ENCODE assay signal across 40 cellular contexts in genomic region chr16:1117926-1118325, GRCh38. TPM values are rescaled to one million over a fixed set of nuclear protein-coding genes. Genes with fewer than 3 reads are reported as not detected.
"Had no signal": no experiment of that assay in that cellular context is flagged by ENCODE, and none has a peak within 500 bp of the region (broad histone marks: within the 10 kb centered on the region; RNA-seq: fewer than 3 reads in every experiment).

No MANE protein-coding gene starts in this region.

- H3K9me3 Mint-ChIP-seq: activated CD4-positive, alpha-beta memory T cell treated with anti-CD3 and anti-CD28 coated beads, Interleukin-2, amount 10 ng/mL, durations not matched to agents 7 days and 5 days; activated CD4-positive, alpha-beta T cell treated with anti-CD3 and anti-CD28 coated beads, Interleukin-2, amount 10 ng/mL, durations not matched to agents 7 days and 5 days; activated naive CD4-positive, alpha-beta T cell treated with anti-CD3 and anti-CD28 coated beads, Interleukin-2, amount 10 ng/mL, durations not matched to agents 7 days and 5 days; activated naive CD4-positive, alpha-beta T cell treated with anti-CD3 and anti-CD28 coated beads, Interleukin-2, amount 50 U/mL, for 24 hours; activated naive CD8-positive, alpha-beta T cell treated with anti-CD3 and anti-CD28 coated beads, Interleukin-2, amount 10 ng/mL, durations not matched to agents 7 days and 5 days; activated naive CD8-positive, alpha-beta T cell treated with anti-CD3 and anti-CD28 coated beads, Interleukin-2, amount 50 U/mL, for 24 hours; activated T-cell treated with anti-CD3 and anti-CD28 coated beads, Interleukin-2, amount 50 U/mL, for 24 hours; activated T-helper 2 cell treated with anti-CD3 and anti-CD28 coated beads, Interferon-gamma antibody, Interleukin-2, Interleukin-4, amounts not matched to agents 10 μg/mL and 5 μg/mL and 100 μg/mL, durations not matched to agents 14 hours and 24 hours and 36 hours; T-helper 1 cell treated with Interleukin-12 subunit alpha and Interleukin-12 subunit beta and Interleukin-4 antibody, amounts not matched to agents 30 μg/mL and 1 μg/mL, for 36 hours; T-helper 2 cell treated with Interferon-gamma antibody and Interleukin-4, amounts not matched to agents 5 μg/mL and 100 μg/mL, for 36 hours; WTC11 had no signal

- H3K27ac ChIP-seq: body of pancreas, brain microvascular endothelial cell, breast epithelium, VCaP had no signal

- H3K4me3 ChIP-seq: body of pancreas, breast epithelium had no signal

- ATAC-seq: activated CD4-positive, alpha-beta T cell treated with anti-CD3 and anti-CD28 coated beads for 36 hours; activated CD4-positive, CD25-positive, alpha-beta regulatory T cell treated with anti-CD3 and anti-CD28 coated beads, Interleukin-2, amount 50 U/mL, for 24 hours; activated CD8-positive, alpha-beta memory T cell treated with anti-CD3 and anti-CD28 coated beads, Interleukin-2, amount 10 ng/mL, durations not matched to agents 7 days and 5 days; activated CD8-positive, alpha-beta T cell treated with anti-CD3 and anti-CD28 coated beads, Interleukin-2, amount 10 ng/mL, durations not matched to agents 7 days and 5 days; activated naive CD8-positive, alpha-beta T cell treated with anti-CD3 and anti-CD28 coated beads, Interleukin-2, amount 50 U/mL, for 24 hours; body of pancreas; WTC11 had no signal

- H3K36me3 ChIP-seq: brain microvascular endothelial cell, breast epithelium had no signal

- DNase-seq: activated CD4-positive, alpha-beta memory T cell treated with anti-CD3 and anti-CD28 coated beads, Interleukin-2, amount 10 ng/mL, durations not matched to agents 7 days and 5 days; activated CD4-positive, alpha-beta T cell treated with anti-CD3 and anti-CD28 coated beads for 1 hour; activated CD4-positive, alpha-beta T cell treated with anti-CD3 and anti-CD28 coated beads for 36 hours; activated CD4-positive, alpha-beta T cell treated with anti-CD3 and anti-CD28 coated beads for 48 hours; activated CD4-positive, alpha-beta T cell treated with anti-CD3 and anti-CD28 coated beads, Interleukin-2, amount 10 ng/mL, durations not matched to agents 7 days and 5 days; activated CD4-positive, alpha-beta T cell treated with anti-CD3 and anti-CD28 coated beads, Interleukin-2, amount 50 U/mL, for 48 hours; activated CD4-positive, CD25-positive, alpha-beta regulatory T cell; activated CD8-positive, alpha-beta memory T cell treated with anti-CD3 and anti-CD28 coated beads for 24 hours; activated CD8-positive, alpha-beta memory T cell treated with anti-CD3 and anti-CD28 coated beads, Interleukin-2, amount 10 ng/mL, durations not matched to agents 7 days and 5 days; activated CD8-positive, alpha-beta memory T cell treated with anti-CD3 and anti-CD28 coated beads, Interleukin-2, amount 50 U/mL, for 48 hours; activated CD8-positive, alpha-beta T cell treated with anti-CD3 and anti-CD28 coated beads, Interleukin-2, amount 10 ng/mL, durations not matched to agents 7 days and 5 days; activated effector memory CD4-positive, alpha-beta T cell treated with Interleukin-2 at 50 U/mL for 16 hours; activated gamma-delta T cell; activated naive CD4-positive, alpha-beta T cell treated with anti-CD3 and anti-CD28 coated beads, Interleukin-2, amount 10 ng/mL, durations not matched to agents 7 days and 5 days; activated naive CD4-positive, alpha-beta T cell treated with Interleukin-2 at 50 U/mL for 16 hours; activated naive CD8-positive, alpha-beta T cell treated with anti-CD3 and anti-CD28 coated beads, Interleukin-2, amount 10 ng/mL, durations not matched to agents 7 days and 5 days; activated naive CD8-positive, alpha-beta T cell treated with anti-CD3 and anti-CD28 coated beads, Interleukin-2, amount 50 U/mL, for 24 hours; activated T-cell treated with anti-CD3 and anti-CD28 coated beads, Interleukin-2, amount 50 U/mL, for 24 hours; activated T-cell treated with anti-CD3 and anti-CD28 coated beads, Interleukin-2, amount 50 U/mL, for 48 hours; amygdala; anterior cingulate cortex; body of pancreas; brain microvascular endothelial cell; central memory CD4-positive, alpha-beta T cell; T-helper 1 cell; T-helper 2 cell; T-helper 9 cell had no signal

- H3K27ac Mint-ChIP-seq: activated CD4-positive, alpha-beta memory T cell treated with anti-CD3 and anti-CD28 coated beads, Interleukin-2, amount 10 ng/mL, durations not matched to agents 7 days and 5 days; activated CD4-positive, alpha-beta T cell treated with anti-CD3 and anti-CD28 coated beads for 36 hours; activated CD4-positive, alpha-beta T cell treated with anti-CD3 and anti-CD28 coated beads, Interleukin-2, amount 10 ng/mL, durations not matched to agents 7 days and 5 days; activated CD8-positive, alpha-beta memory T cell treated with anti-CD3 and anti-CD28 coated beads, Interleukin-2, amount 10 ng/mL, durations not matched to agents 7 days and 5 days; activated CD8-positive, alpha-beta T cell treated with anti-CD3 and anti-CD28 coated beads, Interleukin-2, amount 10 ng/mL, durations not matched to agents 7 days and 5 days; activated naive CD4-positive, alpha-beta T cell treated with anti-CD3 and anti-CD28 coated beads, Interleukin-2, amount 10 ng/mL, durations not matched to agents 7 days and 5 days; activated naive CD4-positive, alpha-beta T cell treated with anti-CD3 and anti-CD28 coated beads, Interleukin-2, amount 50 U/mL, for 24 hours; activated naive CD8-positive, alpha-beta T cell; activated naive CD8-positive, alpha-beta T cell treated with anti-CD3 and anti-CD28 coated beads, Interleukin-2, amount 10 ng/mL, durations not matched to agents 7 days and 5 days; activated naive CD8-positive, alpha-beta T cell treated with anti-CD3 and anti-CD28 coated beads, Interleukin-2, amount 50 U/mL, for 24 hours; activated T-cell treated with anti-CD3 and anti-CD28 coated beads, Interleukin-2, amount 50 U/mL, for 24 hours; activated T-helper 2 cell treated with anti-CD3 and anti-CD28 coated beads, Interferon-gamma antibody, Interleukin-2, Interleukin-4, amounts not matched to agents 10 μg/mL and 5 μg/mL and 100 μg/mL, durations not matched to agents 14 hours and 24 hours and 36 hours; T-helper 1 cell treated with Interleukin-12 subunit alpha and Interleukin-12 subunit beta and Interleukin-4 antibody, amounts not matched to agents 30 μg/mL and 1 μg/mL, for 36 hours; T-helper 2 cell treated with Interferon-gamma antibody and Interleukin-4, amounts not matched to agents 5 μg/mL and 100 μg/mL, for 36 hours; WTC11 had no signal

- H3K4me3 Mint-ChIP-seq: activated CD4-positive, alpha-beta memory T cell treated with anti-CD3 and anti-CD28 coated beads, Interleukin-2, amount 10 ng/mL, durations not matched to agents 7 days and 5 days; activated CD4-positive, alpha-beta T cell treated with anti-CD3 and anti-CD28 coated beads for 36 hours; activated CD4-positive, alpha-beta T cell treated with anti-CD3 and anti-CD28 coated beads, Interleukin-2, amount 10 ng/mL, durations not matched to agents 7 days and 5 days; activated CD8-positive, alpha-beta memory T cell treated with anti-CD3 and anti-CD28 coated beads, Interleukin-2, amount 10 ng/mL, durations not matched to agents 7 days and 5 days; activated CD8-positive, alpha-beta T cell treated with anti-CD3 and anti-CD28 coated beads, Interleukin-2, amount 10 ng/mL, durations not matched to agents 7 days and 5 days; activated naive CD4-positive, alpha-beta T cell treated with anti-CD3 and anti-CD28 coated beads, Interleukin-2, amount 10 ng/mL, durations not matched to agents 7 days and 5 days; activated naive CD4-positive, alpha-beta T cell treated with anti-CD3 and anti-CD28 coated beads, Interleukin-2, amount 50 U/mL, for 24 hours; activated naive CD8-positive, alpha-beta T cell; activated naive CD8-positive, alpha-beta T cell treated with anti-CD3 and anti-CD28 coated beads, Interleukin-2, amount 10 ng/mL, durations not matched to agents 7 days and 5 days; activated naive CD8-positive, alpha-beta T cell treated with anti-CD3 and anti-CD28 coated beads, Interleukin-2, amount 50 U/mL, for 24 hours; activated T-cell treated with anti-CD3 and anti-CD28 coated beads, Interleukin-2, amount 50 U/mL, for 24 hours; T-helper 1 cell treated with Interleukin-12 subunit alpha and Interleukin-12 subunit beta and Interleukin-4 antibody, amounts not matched to agents 30 μg/mL and 1 μg/mL, for 36 hours; T-helper 2 cell treated with Interferon-gamma antibody and Interleukin-4, amounts not matched to agents 5 μg/mL and 100 μg/mL, for 36 hours; WTC11 had no signal

- H3K4me1 Mint-ChIP-seq: activated CD4-positive, alpha-beta memory T cell treated with anti-CD3 and anti-CD28 coated beads, Interleukin-2, amount 10 ng/mL, durations not matched to agents 7 days and 5 days; activated CD4-positive, alpha-beta T cell treated with anti-CD3 and anti-CD28 coated beads for 36 hours; activated CD4-positive, alpha-beta T cell treated with anti-CD3 and anti-CD28 coated beads, Interleukin-2, amount 10 ng/mL, durations not matched to agents 7 days and 5 days; activated CD8-positive, alpha-beta memory T cell treated with anti-CD3 and anti-CD28 coated beads, Interleukin-2, amount 10 ng/mL, durations not matched to agents 7 days and 5 days; activated naive CD4-positive, alpha-beta T cell treated with anti-CD3 and anti-CD28 coated beads, Interleukin-2, amount 10 ng/mL, durations not matched to agents 7 days and 5 days; activated naive CD4-positive, alpha-beta T cell treated with anti-CD3 and anti-CD28 coated beads, Interleukin-2, amount 50 U/mL, for 24 hours; activated naive CD8-positive, alpha-beta T cell treated with anti-CD3 and anti-CD28 coated beads, Interleukin-2, amount 10 ng/mL, durations not matched to agents 7 days and 5 days; activated naive CD8-positive, alpha-beta T cell treated with anti-CD3 and anti-CD28 coated beads, Interleukin-2, amount 50 U/mL, for 24 hours; WTC11 had no signal

- H3K9me3 ChIP-seq: body of pancreas, breast epithelium had no signal

- H3K27me3 Mint-ChIP-seq: activated CD4-positive, alpha-beta memory T cell treated with anti-CD3 and anti-CD28 coated beads, Interleukin-2, amount 10 ng/mL, durations not matched to agents 7 days and 5 days; activated CD4-positive, alpha-beta T cell treated with anti-CD3 and anti-CD28 coated beads for 36 hours; activated CD4-positive, alpha-beta T cell treated with anti-CD3 and anti-CD28 coated beads, Interleukin-2, amount 10 ng/mL, durations not matched to agents 7 days and 5 days; activated CD8-positive, alpha-beta memory T cell treated with anti-CD3 and anti-CD28 coated beads, Interleukin-2, amount 10 ng/mL, durations not matched to agents 7 days and 5 days; activated naive CD4-positive, alpha-beta T cell treated with anti-CD3 and anti-CD28 coated beads, Interleukin-2, amount 50 U/mL, for 24 hours; activated naive CD8-positive, alpha-beta T cell; activated naive CD8-positive, alpha-beta T cell treated with anti-CD3 and anti-CD28 coated beads, Interleukin-2, amount 10 ng/mL, durations not matched to agents 7 days and 5 days; activated naive CD8-positive, alpha-beta T cell treated with anti-CD3 and anti-CD28 coated beads, Interleukin-2, amount 50 U/mL, for 24 hours; activated T-cell treated with anti-CD3 and anti-CD28 coated beads, Interleukin-2, amount 50 U/mL, for 24 hours had no signal

- H3K4me1 ChIP-seq: body of pancreas, breast epithelium had no signal

- H3K36me3 Mint-ChIP-seq: activated CD8-positive, alpha-beta memory T cell treated with anti-CD3 and anti-CD28 coated beads, Interleukin-2, amount 10 ng/mL, durations not matched to agents 7 days and 5 days; activated naive CD4-positive, alpha-beta T cell treated with anti-CD3 and anti-CD28 coated beads, Interleukin-2, amount 10 ng/mL, durations not matched to agents 7 days and 5 days; activated naive CD4-positive, alpha-beta T cell treated with anti-CD3 and anti-CD28 coated beads, Interleukin-2, amount 50 U/mL, for 24 hours; activated naive CD8-positive, alpha-beta T cell; activated naive CD8-positive, alpha-beta T cell treated with anti-CD3 and anti-CD28 coated beads, Interleukin-2, amount 10 ng/mL, durations not matched to agents 7 days and 5 days; WTC11 had no signal

RNA-seq across cellular contexts. Expression of gene C1QTNF8, which starts 21.9 kb away (rescaled TPM):
- total RNA-seq: activated CD4-positive, alpha-beta memory T cell treated with anti-CD3 and anti-CD28 coated beads, Interleukin-2, amount 10 ng/mL, durations not matched to agents 7 days and 5 days; activated CD4-positive, alpha-beta T cell treated with anti-CD3 and anti-CD28 coated beads for 36 hours; activated CD4-positive, alpha-beta T cell treated with anti-CD3 and anti-CD28 coated beads, Interleukin-2, amount 10 ng/mL, durations not matched to agents 7 days and 5 days; activated CD8-positive, alpha-beta memory T cell treated with anti-CD3 and anti-CD28 coated beads, Interleukin-2, amount 10 ng/mL, durations not matched to agents 7 days and 5 days; activated CD8-positive, alpha-beta T cell treated with anti-CD3 and anti-CD28 coated beads, Interleukin-2, amount 10 ng/mL, durations not matched to agents 7 days and 5 days; activated naive CD8-positive, alpha-beta T cell treated with anti-CD3 and anti-CD28 coated beads, Interleukin-2, amount 10 ng/mL, durations not matched to agents 7 days and 5 days; activated T-helper 2 cell treated with anti-CD3 and anti-CD28 coated beads, Interferon-gamma antibody, Interleukin-2, Interleukin-4, amounts not matched to agents 10 μg/mL and 5 μg/mL and 100 μg/mL, durations not matched to agents 14 hours and 24 hours and 36 hours; astrocyte; body of pancreas; breast epithelium; cardiac septum; cerebellum had no signal
- polyA plus RNA-seq: adipose tissue had no signal

RNA-seq across cellular contexts. Expression of gene SSTR5, which starts 45.4 kb away (rescaled TPM):
- total RNA-seq: activated CD4-positive, alpha-beta memory T cell treated with anti-CD3 and anti-CD28 coated beads, Interleukin-2, amount 10 ng/mL, durations not matched to agents 7 days and 5 days; activated CD4-positive, alpha-beta T cell treated with anti-CD3 and anti-CD28 coated beads for 36 hours; activated CD4-positive, alpha-beta T cell treated with anti-CD3 and anti-CD28 coated beads, Interleukin-2, amount 10 ng/mL, durations not matched to agents 7 days and 5 days; activated CD8-positive, alpha-beta memory T cell treated with anti-CD3 and anti-CD28 coated beads, Interleukin-2, amount 10 ng/mL, durations not matched to agents 7 days and 5 days; activated CD8-positive, alpha-beta T cell treated with anti-CD3 and anti-CD28 coated beads, Interleukin-2, amount 10 ng/mL, durations not matched to agents 7 days and 5 days; activated naive CD8-positive, alpha-beta T cell treated with anti-CD3 and anti-CD28 coated beads, Interleukin-2, amount 10 ng/mL, durations not matched to agents 7 days and 5 days; activated T-helper 2 cell treated with anti-CD3 and anti-CD28 coated beads, Interferon-gamma antibody, Interleukin-2, Interleukin-4, amounts not matched to agents 10 μg/mL and 5 μg/mL and 100 μg/mL, durations not matched to agents 14 hours and 24 hours and 36 hours; astrocyte; breast epithelium; cerebellum had no signal
